In the genomic region with DNA sequence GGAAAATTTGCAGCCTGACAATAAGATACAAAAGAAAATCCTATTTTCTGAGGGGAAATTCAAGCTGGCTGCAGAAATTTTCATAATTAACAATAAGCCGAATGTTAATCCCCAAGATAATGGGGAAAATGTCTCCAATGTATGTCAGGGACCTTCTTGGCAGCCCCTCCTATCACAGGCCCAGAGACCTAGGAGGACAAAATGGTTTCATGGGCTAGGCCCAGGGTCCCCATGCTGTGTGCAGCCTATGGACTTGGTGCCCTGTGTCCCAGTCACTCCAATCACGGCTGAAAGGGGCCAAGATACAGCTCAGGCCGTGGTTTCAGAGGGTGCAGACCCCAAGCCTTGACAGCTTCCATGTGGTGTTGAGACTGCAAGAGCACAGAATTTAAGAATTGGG, we compare ENCODE assay signal across 37 cellular contexts. TPM values are rescaled to one million over a fixed set of nuclear protein-coding genes. Genes with fewer than 3 reads are reported as not detected.
"Had no signal": no experiment of that assay in that cellular context is flagged by ENCODE, and none has a peak within 500 bp of the region (broad histone marks: within the 10 kb centered on the region; RNA-seq: fewer than 3 reads in every experiment).

No MANE protein-coding gene starts in this region.

- ATAC-seq: activated naive CD4-positive, alpha-beta T cell treated with anti-CD3 and anti-CD28 coated beads, Interleukin-2, amount 50 U/mL, for 72 hours; activated naive CD8-positive, alpha-beta T cell treated with anti-CD3 and anti-CD28 coated beads, Interleukin-2, amount 50 U/mL, for 24 hours; activated T-cell treated with anti-CD3 and anti-CD28 coated beads, Interleukin-2, amount 50 U/mL, for 4 hours; activated T-cell treated with anti-CD3 and anti-CD28 coated beads, Interleukin-2, amount 50 U/mL, for 72 hours; activated T-helper 17 cell treated with anti-CD3 and anti-CD28 coated beads, Interleukin-2, amount 50 U/mL, for 72 hours; body of pancreas had no signal

- H3K36me3 ChIP-seq: adrenal gland, ascending aorta, brain microvascular endothelial cell, breast epithelium, cardiac muscle cell had no signal

- H3K27me3 ChIP-seq: adrenal gland, ascending aorta, body of pancreas, brain microvascular endothelial cell, breast epithelium, cardiac muscle cell had no signal

- FAIRE-seq: astrocyte, bronchial epithelial cell, colon had no signal

- H3K4me1 ChIP-seq: adrenal gland, ascending aorta, body of pancreas, breast epithelium had no signal

- H3K4me3 ChIP-seq: adrenal gland, ascending aorta, body of pancreas, breast epithelium, cardiac muscle cell had no signal

- H3K9me3 ChIP-seq: adrenal gland, body of pancreas had no signal

- H3K27ac ChIP-seq: adrenal gland, ascending aorta, body of pancreas, brain microvascular endothelial cell, breast epithelium, cardiac muscle cell had no signal

- DNase-seq: activated effector memory CD4-positive, alpha-beta T cell treated with anti-CD3 and anti-CD28 coated beads, Interleukin-2, amount 50 U/mL, for 16 hours; activated effector memory CD4-positive, alpha-beta T cell treated with Interleukin-2 at 50 U/mL for 16 hours; activated gamma-delta T cell treated with Interleukin-2 at 50 U/mL for 16 hours; activated naive CD4-positive, alpha-beta T cell; activated naive CD4-positive, alpha-beta T cell treated with anti-CD3 and anti-CD28 coated beads for 36 hours; activated naive CD4-positive, alpha-beta T cell treated with anti-CD3 and anti-CD28 coated beads, Interleukin-2, amount 10 ng/mL, durations not matched to agents 7 days and 5 days; activated naive CD4-positive, alpha-beta T cell treated with anti-CD3 and anti-CD28 coated beads, Interleukin-2, amount 50 U/mL, for 16 hours; activated naive CD4-positive, alpha-beta T cell treated with Interleukin-2 at 50 U/mL for 16 hours; activated naive CD8-positive, alpha-beta T cell treated with anti-CD3 and anti-CD28 coated beads for 36 hours; activated naive CD8-positive, alpha-beta T cell treated with anti-CD3 and anti-CD28 coated beads, Interleukin-2, amount 10 ng/mL, durations not matched to agents 7 days and 5 days; activated naive CD8-positive, alpha-beta T cell treated with anti-CD3 and anti-CD28 coated beads, Interleukin-2, amount 50 U/mL, for 24 hours; activated T-cell treated with anti-CD3 and anti-CD28 coated beads, Interleukin-2, amount 50 U/mL, for 24 hours; activated T-cell treated with anti-CD3 and anti-CD28 coated beads, Interleukin-2, amount 50 U/mL, for 4 hours; activated T-cell treated with anti-CD3 and anti-CD28 coated beads, Interleukin-2, amount 50 U/mL, for 48 hours; activated T-cell treated with anti-CD3 and anti-CD28 coated beads, Interleukin-2, amount 50 U/mL, for 72 hours; adrenal gland; amniotic stem cell; amygdala; anterior cingulate cortex; aorta; body of pancreas; brain microvascular endothelial cell; caudate nucleus; central memory CD4-positive, alpha-beta T cell; cerebellar nuclear complex had no signal

RNA-seq across cellular contexts. Expression of a gene that starts 11.2 kb away (rescaled TPM):
- total RNA-seq: activated T-cell treated with anti-CD3 and anti-CD28 coated beads, Interleukin-2, amount 50 U/mL, for 4 hours; activated T-helper 1 cell treated with anti-CD3 and anti-CD28 coated beads, Interleukin-12 subunit alpha, Interleukin-12 subunit beta, Interleukin-2, Interleukin-4 antibody, amounts not matched to agents 30 ng/mL and 10 ng/mL and 1 ng/mL, durations not matched to agents 14 hours and 24 hours and 36 hours; activated T-helper 2 cell treated with anti-CD3 and anti-CD28 coated beads, Interferon-gamma antibody, Interleukin-2, Interleukin-4, amounts not matched to agents 10 μg/mL and 5 μg/mL and 100 μg/mL, durations not matched to agents 14 hours and 24 hours and 36 hours; ascending aorta; astrocyte; body of pancreas; breast epithelium; bronchial epithelial cell; cardiac muscle cell; chondrocyte had no signal
- polyA plus RNA-seq: adipose tissue, aorta, cardiac muscle cell had no signal
